ENCODE assay signal across 23 cellular contexts in the genomic region with DNA sequence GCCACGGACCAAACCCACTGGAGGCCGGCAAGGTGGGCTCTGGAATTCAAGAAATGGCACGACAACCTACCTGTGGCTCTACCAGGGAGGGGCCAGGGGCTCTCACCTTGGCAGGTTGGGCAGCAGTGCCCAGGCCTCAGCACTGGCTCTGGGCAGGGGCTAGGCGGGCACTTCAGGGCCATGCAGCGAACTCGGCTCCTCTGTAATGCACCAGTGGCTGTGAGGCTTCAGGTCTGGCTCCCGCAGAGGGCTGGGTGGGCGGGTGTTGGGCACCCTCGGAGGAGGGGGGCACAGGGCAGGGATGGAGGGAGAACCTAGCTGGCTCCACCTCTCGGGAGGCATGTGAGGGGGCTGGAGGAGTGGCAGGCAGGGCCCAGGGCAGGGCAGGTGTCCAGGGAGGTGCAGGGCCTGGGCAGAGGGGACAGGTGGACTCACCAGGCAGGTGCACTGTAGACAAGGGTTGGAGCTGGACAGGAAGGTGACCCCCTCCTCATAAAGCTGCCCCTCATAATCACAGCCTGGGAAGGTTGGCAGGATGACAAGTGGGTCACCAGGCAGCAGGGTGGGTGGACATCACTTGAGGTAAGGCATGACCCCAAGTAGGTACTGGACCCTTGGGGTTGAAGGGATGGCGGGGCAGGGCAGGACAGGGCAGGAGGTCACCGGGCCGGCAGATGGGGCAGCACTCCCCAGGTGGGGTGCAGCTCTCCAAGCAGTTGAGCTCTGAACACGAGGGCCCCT. TPM values are rescaled to one million over a fixed set of nuclear protein-coding genes. Genes with fewer than 3 reads are reported as not detected.
DNase-seq lines count a peak whose midpoint lies in the region; ATAC-seq and TF ChIP-seq lines count a peak whose summit lies in the region.
"Had no signal": no experiment of that assay in that cellular context is flagged by ENCODE, and none has a peak within 500 bp of the region (broad histone marks: within the 10 kb centered on the region; RNA-seq: fewer than 3 reads in every experiment).

No MANE protein-coding gene starts in this region.

- H3K27me3 Mint-ChIP-seq in Calu3 (ENCODE audit: unreplicated experiment) = peaks cover 15% of the 10 kb centered on the region

- no peak overlapping the region for H3K27ac ChIP-seq in HCT116 (ENCODE audit: low read depth, low read length)
- H3K27ac ChIP-seq: adrenal gland, breast epithelium, HL-60, psoas muscle, SJSA1 had no signal

- H3K9ac ChIP-seq in HCT116 (ENCODE audit: low read length) = no peak overlapping the region

- no peak for TF ChIP-seq RAD21 in HCT116 (IDR thresholded peaks at IDR 0.05; ENCODE audit: low read depth)

- no peaks in the 10 kb centered on the region for H3K9me3 ChIP-seq in HCT116 (ENCODE audit: control insufficient read depth in 1 of 2, insufficient read depth in 1 of 2, low read depth in 1 of 2, low read length in 2 of 2)
- H3K9me3 ChIP-seq: Caco-2, SJSA1 had no signal

- H3K9me2 ChIP-seq in HCT116 (ENCODE audit: insufficient read depth) = no peaks in the 10 kb centered on the region

- no peaks in the 10 kb centered on the region for H3K79me2 ChIP-seq in HCT116 (ENCODE audit: insufficient read depth, low read length)

- RAD21 ChIA-PET in HCT116 (lab: Charles Lee; ENCODE audit: low non-redundant PET in 1 of 2, low total read pairs in 2 of 2, uncharacterized antibody in 2 of 2, unreplicated experiment in 2 of 2) = no interaction called here

- BruUV-seq in Calu3 (replicated peaks; lab: Mats Ljungman, UMichigan) (no TSS peak), HCT116 (replicated peaks; lab: Mats Ljungman, UMichigan) (no TSS peak)

- POLR2A ChIA-PET in HCT116 (lab: Charles Lee) = no interaction called here

- H3K27me3 ChIP-seq in HCT116 (ENCODE audit: insufficient read depth, low read length) = no peaks in the 10 kb centered on the region

- H2AFZ ChIP-seq in HCT116 (ENCODE audit: low read depth, low read length, poor library complexity, severe bottlenecking) = no peak overlapping the region

- intact Hi-C loops in Calu3 (cut with micrococcal nuclease; ENCODE audit: unreplicated experiment) (loop anchor here (5.0 kb wide), 1 partner anchor 54 kb away; no protein-coding TSS in a partner anchor), HCT116 (cut with micrococcal nuclease) (loop anchor here (1.0 to 2.0 kb wide), 2 partner anchors 188 to 307 kb away; no protein-coding TSS in a partner anchor), posterior vena cava (cut with DNase I) (loop anchor here in 1 of 2 donors (10.0 kb wide), 1 partner anchor 191 kb away; no protein-coding TSS in a partner anchor)

- peak overlapping the region; percentile 66 for H3K27ac Mint-ChIP-seq in Calu3 (ENCODE audit: unreplicated experiment)
- H3K27ac Mint-ChIP-seq: activated CD4-positive, alpha-beta memory T cell treated with anti-CD3 and anti-CD28 coated beads for 36 hours; B cell had no signal

- no peak for TF ChIP-seq POLR2A in HCT116 (IDR thresholded peaks at IDR 0.05; ENCODE audit: borderline replicate concordance, extremely low read depth, insufficient read depth, insufficient read length)

- DNase-seq in Calu3 (no peak), HCT116 (ENCODE audit: low read depth, low spot score) (no peak), epidermal melanocyte (ENCODE audit: insufficient read length, low spot score) (peak; percentile 1), posterior vena cava (ENCODE audit: low spot score) (peak; percentile 80), pons (ENCODE audit: low spot score) (no peak), KG1 (lab: John Stamatoyannopoulos, UW) (no peak), DMS153 treated with DMSO at 0.1 percent for 48 hours (lab: John Stamatoyannopoulos, UW; ENCODE audit: unreplicated experiment) (no peak), GM19238 (ENCODE audit: insufficient read length, low spot score) (no peak)
- DNase-seq: activated CD4-positive, alpha-beta memory T cell treated with anti-CD3 and anti-CD28 coated beads for 36 hours; activated gamma-delta T cell; adrenal gland; cortex of kidney; psoas muscle had no signal

- H3K4me1 ChIP-seq in HCT116 (ENCODE audit: control insufficient read depth in 1 of 2, insufficient read depth in 2 of 2, low read length in 2 of 2) = peaks cover 7 to 27% of the 10 kb centered on the region in 2 experiments
- H3K4me1 ChIP-seq: adrenal gland, breast epithelium, Caco-2, psoas muscle, SJSA1 had no signal

- CTCF ChIA-PET in Calu3 (lab: Charles Lee) (interaction anchor here (0.5 to 0.8 kb wide), 3 partner anchors 14 to 189 kb away, joined by 3 to 5 read pairs (median 3); no protein-coding TSS in a partner anchor), HCT116 (lab: Charles Lee) (interaction anchor here (1.3 to 2.1 kb wide), 2 partner anchors 20 to 188 kb away, joined by 4 to 6 read pairs; no protein-coding TSS in a partner anchor)

- H3K4me1 Mint-ChIP-seq in Calu3 (ENCODE audit: low read depth, unreplicated experiment) = peaks cover 25% of the 10 kb centered on the region
- H3K4me1 Mint-ChIP-seq: neural crest cell had no signal

- peak overlapping the region; percentile 61 for H3K4me2 ChIP-seq in HCT116 (ENCODE audit: low read length)
- H3K4me2 ChIP-seq: smooth muscle cell had no signal

- H4K20me1 ChIP-seq in HCT116 (ENCODE audit: insufficient read depth) = no peaks in the 10 kb centered on the region

- TF ChIP-seq CTCF in Calu3 (IDR thresholded peaks at IDR 0.05; ENCODE audit: unreplicated experiment) = no peak
- no peak for TF ChIP-seq CTCF in HCT116 (IDR thresholded peaks at IDR 0.05 in 2 of 3, conservative IDR thresholded peaks at IDR 0.05 in 1 of 3; ENCODE audit: borderline replicate concordance in 1 of 3, insufficient read depth in 1 of 3, low read depth in 2 of 3, low read length in 2 of 3)

- no peaks in the 10 kb centered on the region for H3K9me3 Mint-ChIP-seq in Calu3 (ENCODE audit: low read depth, unreplicated experiment)
- H3K9me3 Mint-ChIP-seq: neural crest cell had no signal

- peak overlapping the region; percentile 54 for H3K4me3 Mint-ChIP-seq in Calu3 (ENCODE audit: low read depth, unreplicated experiment)
- H3K4me3 Mint-ChIP-seq: activated CD4-positive, alpha-beta memory T cell treated with anti-CD3 and anti-CD28 coated beads for 36 hours; B cell; neural crest cell; WTC11 had no signal

- H3K4me3 ChIP-seq in HCT116 (replicated peaks in 1 of 2; ENCODE audit: low read depth in 1 of 2, low read length in 2 of 2) = no peak overlapping the region
- H3K4me3 ChIP-seq: adrenal gland, breast epithelium, psoas muscle, SJSA1, smooth muscle cell had no signal

- H3K36me3 Mint-ChIP-seq in Calu3 (ENCODE audit: insufficient read depth, unreplicated experiment) = peaks cover 5% of the 10 kb centered on the region
- H3K36me3 Mint-ChIP-seq: activated CD4-positive, alpha-beta memory T cell treated with anti-CD3 and anti-CD28 coated beads for 36 hours had no signal

- no peaks in the 10 kb centered on the region for H3K36me3 ChIP-seq in HCT116 (ENCODE audit: control insufficient read depth in 1 of 2, insufficient read depth in 2 of 2, low read length in 2 of 2)
- H3K36me3 ChIP-seq: adrenal gland, breast epithelium, SJSA1 had no signal

- ATAC-seq in HCT116 = no peak

TF ChIP-seq in HCT116, 20 proteins besides CTCF, POLR2A, EP300 and RAD21:
- no peak for TF ChIP-seq CEBPB (IDR thresholded peaks at IDR 0.05; ENCODE audit: low read depth)
- TF ChIP-seq, protein P1, sequence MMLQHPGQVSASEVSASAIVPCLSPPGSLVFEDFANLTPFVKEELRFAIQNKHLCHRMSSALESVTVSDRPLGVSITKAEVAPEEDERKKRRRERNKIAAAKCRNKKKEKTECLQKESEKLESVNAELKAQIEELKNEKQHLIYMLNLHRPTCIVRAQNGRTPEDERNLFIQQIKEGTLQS (IDR thresholded peaks at IDR 0.05) = no peak
- no peak for TF ChIP-seq POLR2AphosphoS5 (IDR thresholded peaks at IDR 0.05; ENCODE audit: low read depth, low read length)

RNA-seq across cellular contexts. Expression of a gene that starts 6.7 kb away (rescaled TPM):
- total RNA-seq in Calu3 (2022) (6.8 and 10.6 TPM in 2 replicates), HCT116 (2021; ENCODE audit: unreplicated experiment) (1.6 TPM), posterior vena cava (1 to 10 TPM in 1 of 2 donors, under 1 TPM in 1; 0.95 to 1.3 TPM)
- polyA plus RNA-seq in HCT116 (2012) = 0.79 and 1.2 TPM in 2 replicates
- total RNA-seq: fibroblast of villous mesenchyme, IMR-90, SJSA1 had no signal

RNA-seq across cellular contexts. Expression of a gene that starts 33.9 kb away (rescaled TPM):
- total RNA-seq in Calu3 (2022) (11.4 and 13.4 TPM in 2 replicates), HCT116 (2021; ENCODE audit: unreplicated experiment) (16.5 TPM), posterior vena cava (10 to 100 TPM in 1 of 2 donors, 1 to 10 TPM in 1; 5.8 to 10.3 TPM)
- 13.0 and 13.4 TPM in 2 replicates for polyA plus RNA-seq in HCT116 (2012)
- total RNA-seq: neural crest cell had no signal

RNA-seq across cellular contexts. Expression of a gene that starts 41.1 kb away (rescaled TPM):
- total RNA-seq in Calu3 (2022) = 104 and 123 TPM in 2 replicates
- total RNA-seq in HCT116 (2021; ENCODE audit: unreplicated experiment) = 149 TPM
- 223 and 261 TPM in 2 replicates for polyA plus RNA-seq in HCT116 (2012)
- total RNA-seq in posterior vena cava = 100 to 1,000 TPM; 106 to 115 TPM

Comparison
In these comparisons a context has a peak if more than half of its experiments do, and no peak if none do; other contexts are left out.
1. DNase-seq: peak in epidermal melanocyte (single experiment) and posterior vena cava (single experiment); none in Calu3 (single experiment), HCT116 (single experiment), pons (single experiment), KG1 (single experiment), DMS153 treated with DMSO at 0.1 percent for 48 hours (single experiment) and GM19238 (single experiment).